ENCODE assay signal across 1 cellular context in the genomic region with DNA sequence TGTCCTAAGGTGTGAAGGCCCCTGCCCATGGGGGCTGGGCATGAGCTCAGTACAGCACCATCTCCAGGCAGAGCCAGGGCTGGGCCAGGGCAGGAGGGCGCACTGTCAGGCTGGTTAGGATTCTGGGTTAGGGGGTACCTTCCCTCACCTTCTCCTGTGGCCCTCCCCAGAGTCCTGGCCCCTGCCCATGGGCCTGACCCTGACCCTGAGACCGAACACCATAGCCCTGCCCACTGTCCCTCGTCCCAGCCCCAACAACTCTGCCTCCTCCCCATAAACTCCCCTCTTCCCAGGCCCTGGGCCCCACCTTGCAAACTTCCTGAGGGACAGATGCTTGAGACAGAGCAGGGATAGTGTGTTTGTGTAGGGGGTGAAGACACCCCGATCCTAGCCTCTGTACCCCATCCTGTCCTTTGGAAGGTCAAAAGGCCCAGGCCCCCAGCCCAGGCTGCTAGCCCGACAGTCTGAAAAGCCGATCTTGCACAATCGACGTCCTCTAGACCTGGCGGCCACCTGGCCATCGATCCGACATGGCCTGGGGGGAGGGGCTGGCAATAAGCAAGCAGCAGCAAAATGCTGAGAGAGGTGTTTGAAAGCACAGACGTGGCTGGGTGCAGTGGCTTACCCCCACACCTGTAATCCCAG.
TF ChIP-seq lines count a peak whose summit lies in the region.

No MANE protein-coding gene starts in this region.

TF ChIP-seq in HepG2, 621 proteins besides CTCF, POLR2A, EP300 and RAD21 (continued from another document and continues in another):
- TF ChIP-seq, protein P1, sequence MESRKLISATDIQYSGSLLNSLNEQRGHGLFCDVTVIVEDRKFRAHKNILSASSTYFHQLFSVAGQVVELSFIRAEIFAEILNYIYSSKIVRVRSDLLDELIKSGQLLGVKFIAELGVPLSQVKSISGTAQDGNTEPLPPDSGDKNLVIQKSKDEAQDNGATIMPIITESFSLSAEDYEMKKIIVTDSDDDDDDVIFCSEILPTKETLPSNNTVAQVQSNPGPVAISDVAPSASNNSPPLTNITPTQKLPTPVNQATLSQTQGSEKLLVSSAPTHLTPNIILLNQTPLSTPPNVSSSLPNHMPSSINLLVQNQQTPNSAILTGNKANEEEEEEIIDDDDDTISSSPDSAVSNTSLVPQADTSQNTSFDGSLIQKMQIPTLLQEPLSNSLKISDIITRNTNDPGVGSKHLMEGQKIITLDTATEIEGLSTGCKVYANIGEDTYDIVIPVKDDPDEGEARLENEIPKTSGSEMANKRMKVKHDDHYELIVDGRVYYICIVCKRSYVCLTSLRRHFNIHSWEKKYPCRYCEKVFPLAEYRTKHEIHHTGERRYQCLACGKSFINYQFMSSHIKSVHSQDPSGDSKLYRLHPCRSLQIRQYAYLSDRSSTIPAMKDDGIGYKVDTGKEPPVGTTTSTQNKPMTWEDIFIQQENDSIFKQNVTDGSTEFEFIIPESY (CRISPR knock-in tag; IDR thresholded peaks at IDR 0.05) = 0 out of 2 replicates have a peak, but pooled peaks have one; percentile 38
- TF ChIP-seq, protein P2, sequence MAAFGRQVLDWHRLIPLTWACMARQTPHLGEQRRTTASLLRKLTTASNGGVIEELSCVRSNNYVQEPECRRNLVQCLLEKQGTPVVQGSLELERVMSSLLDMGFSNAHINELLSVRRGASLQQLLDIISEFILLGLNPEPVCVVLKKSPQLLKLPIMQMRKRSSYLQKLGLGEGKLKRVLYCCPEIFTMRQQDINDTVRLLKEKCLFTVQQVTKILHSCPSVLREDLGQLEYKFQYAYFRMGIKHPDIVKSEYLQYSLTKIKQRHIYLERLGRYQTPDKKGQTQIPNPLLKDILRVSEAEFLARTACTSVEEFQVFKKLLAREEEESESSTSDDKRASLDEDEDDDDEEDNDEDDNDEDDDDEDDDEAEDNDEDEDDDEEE (CRISPR knock-in tag; IDR thresholded peaks at IDR 0.05) = no peak
- TF ChIP-seq MED1 (CRISPR knock-in tag; IDR thresholded peaks at IDR 0.05) (peak; percentile 61), ZNF350 (CRISPR knock-in tag; IDR thresholded peaks at IDR 0.05; ENCODE audit: borderline replicate concordance, low read depth) (no peak), ZNF569 (CRISPR knock-in tag; IDR thresholded peaks at IDR 0.05; ENCODE audit: borderline replicate concordance) (no peak), MTA1 (CRISPR knock-in tag; IDR thresholded peaks at IDR 0.05; ENCODE audit: borderline replicate concordance) (peak; percentile 98), ZNF160 (CRISPR knock-in tag; IDR thresholded peaks at IDR 0.05) (0 out of 2 replicates have a peak, but pooled peaks have one; percentile 31), POGZ (CRISPR knock-in tag; IDR thresholded peaks at IDR 0.05) (no peak), ZNF772 (CRISPR knock-in tag; IDR thresholded peaks at IDR 0.05) (no peak; the same call in 1 of the 2 replicates), ZBTB7B (CRISPR knock-in tag; IDR thresholded peaks at IDR 0.05) (peak; percentile 53; the same call in 1 of the 2 replicates), SMARCC2 (IDR thresholded peaks at IDR 0.05) (no peak), ZSCAN31 (CRISPR knock-in tag; IDR thresholded peaks at IDR 0.05; ENCODE audit: low read depth) (0 out of 2 replicates have a peak, but pooled peaks have one; percentile 24), MXD4 (CRISPR knock-in tag; IDR thresholded peaks at IDR 0.05) (0 out of 2 replicates have a peak, but pooled peaks have one; percentile 20), BRD4 (CRISPR knock-in tag; IDR thresholded peaks at IDR 0.05) (no peak), FOXC1 (CRISPR knock-in tag; IDR thresholded peaks at IDR 0.05; ENCODE audit: borderline replicate concordance) (0 out of 2 replicates have a peak, but pooled peaks have one; percentile 57), SYNCRIP (IDR thresholded peaks at IDR 0.05; ENCODE audit: insufficient read depth, low read depth, low read length) (no peak), ZKSCAN1 (IDR thresholded peaks at IDR 0.05; ENCODE audit: low read length) (no peak), CBFB (CRISPR knock-in tag; IDR thresholded peaks at IDR 0.05) (no peak), HNRNPUL1 (IDR thresholded peaks at IDR 0.05; ENCODE audit: low read depth, low read length) (no peak), RXRB (CRISPR knock-in tag; IDR thresholded peaks at IDR 0.05; ENCODE audit: borderline replicate concordance) (peak; percentile 58; the same call in 1 of the 2 replicates), ASH2L (IDR thresholded peaks at IDR 0.05; ENCODE audit: insufficient read length, low read depth, low read length) (no peak), FOXA3 (CRISPR knock-in tag; IDR thresholded peaks at IDR 0.05) (peak; percentile 53), ZNF672 (CRISPR knock-in tag; IDR thresholded peaks at IDR 0.05) (no peak), TOPORS (CRISPR knock-in tag; IDR thresholded peaks at IDR 0.05) (peak; percentile 67; the same call in 1 of the 2 replicates), NR2F1 (CRISPR knock-in tag; IDR thresholded peaks at IDR 0.05) (0 out of 4 replicates have a peak, but pooled peaks of 1 of the 2 experiments have one; percentile 43), FOXM1 (CRISPR knock-in tag; IDR thresholded peaks at IDR 0.05) (no peak), MYNN (CRISPR knock-in tag; IDR thresholded peaks at IDR 0.05; ENCODE audit: low read depth) (no peak), MAFG (CRISPR knock-in tag; IDR thresholded peaks at IDR 0.05) (no peak), HIVEP1 (CRISPR knock-in tag; IDR thresholded peaks at IDR 0.05) (peak; percentile 13; the same call in 1 of the 2 replicates), HNF4A (CRISPR knock-in tag; IDR thresholded peaks at IDR 0.05) (peak; percentile 75), ZNF101 (CRISPR knock-in tag; IDR thresholded peaks at IDR 0.05; ENCODE audit: borderline replicate concordance, low read depth) (no peak), ZNF441 (CRISPR knock-in tag; IDR thresholded peaks at IDR 0.05; ENCODE audit: borderline replicate concordance) (no peak), KDM3A (CRISPR knock-in tag; IDR thresholded peaks at IDR 0.05; ENCODE audit: low read depth) (0 out of 2 replicates have a peak, but pooled peaks have one; percentile 53), GLI4 (CRISPR knock-in tag; IDR thresholded peaks at IDR 0.05; ENCODE audit: borderline replicate concordance) (no peak), TOE1 (CRISPR knock-in tag; IDR thresholded peaks at IDR 0.05) (no peak), THYN1 (CRISPR knock-in tag; IDR thresholded peaks at IDR 0.05; ENCODE audit: borderline replicate concordance, low read depth) (no peak), HNRNPK (IDR thresholded peaks at IDR 0.05; ENCODE audit: low read depth, low read length, poor library complexity, severe bottlenecking) (no peak)
- TF ChIP-seq, protein P3, sequence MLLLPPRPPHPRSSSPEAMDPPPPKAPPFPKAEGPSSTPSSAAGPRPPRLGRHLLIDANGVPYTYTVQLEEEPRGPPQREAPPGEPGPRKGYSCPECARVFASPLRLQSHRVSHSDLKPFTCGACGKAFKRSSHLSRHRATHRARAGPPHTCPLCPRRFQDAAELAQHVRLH (CRISPR knock-in tag; IDR thresholded peaks at IDR 0.05; ENCODE audit: borderline replicate concordance, low read depth) = no peak
- TF ChIP-seq, protein P4, sequence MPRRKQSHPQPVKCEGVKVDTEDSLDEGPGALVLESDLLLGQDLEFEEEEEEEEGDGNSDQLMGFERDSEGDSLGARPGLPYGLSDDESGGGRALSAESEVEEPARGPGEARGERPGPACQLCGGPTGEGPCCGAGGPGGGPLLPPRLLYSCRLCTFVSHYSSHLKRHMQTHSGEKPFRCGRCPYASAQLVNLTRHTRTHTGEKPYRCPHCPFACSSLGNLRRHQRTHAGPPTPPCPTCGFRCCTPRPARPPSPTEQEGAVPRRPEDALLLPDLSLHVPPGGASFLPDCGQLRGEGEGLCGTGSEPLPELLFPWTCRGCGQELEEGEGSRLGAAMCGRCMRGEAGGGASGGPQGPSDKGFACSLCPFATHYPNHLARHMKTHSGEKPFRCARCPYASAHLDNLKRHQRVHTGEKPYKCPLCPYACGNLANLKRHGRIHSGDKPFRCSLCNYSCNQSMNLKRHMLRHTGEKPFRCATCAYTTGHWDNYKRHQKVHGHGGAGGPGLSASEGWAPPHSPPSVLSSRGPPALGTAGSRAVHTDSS (CRISPR knock-in tag; conservative IDR thresholded peaks at IDR 0.05) = no peak
- TF ChIP-seq, protein P5, sequence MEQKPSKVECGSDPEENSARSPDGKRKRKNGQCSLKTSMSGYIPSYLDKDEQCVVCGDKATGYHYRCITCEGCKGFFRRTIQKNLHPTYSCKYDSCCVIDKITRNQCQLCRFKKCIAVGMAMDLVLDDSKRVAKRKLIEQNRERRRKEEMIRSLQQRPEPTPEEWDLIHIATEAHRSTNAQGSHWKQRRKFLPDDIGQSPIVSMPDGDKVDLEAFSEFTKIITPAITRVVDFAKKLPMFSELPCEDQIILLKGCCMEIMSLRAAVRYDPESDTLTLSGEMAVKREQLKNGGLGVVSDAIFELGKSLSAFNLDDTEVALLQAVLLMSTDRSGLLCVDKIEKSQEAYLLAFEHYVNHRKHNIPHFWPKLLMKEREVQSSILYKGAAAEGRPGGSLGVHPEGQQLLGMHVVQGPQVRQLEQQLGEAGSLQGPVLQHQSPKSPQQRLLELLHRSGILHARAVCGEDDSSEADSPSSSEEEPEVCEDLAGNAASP (CRISPR knock-in tag; IDR thresholded peaks at IDR 0.05; ENCODE audit: borderline replicate concordance) = peak; percentile 29; the same call in 1 of the 2 replicates
- TF ChIP-seq, protein P6, sequence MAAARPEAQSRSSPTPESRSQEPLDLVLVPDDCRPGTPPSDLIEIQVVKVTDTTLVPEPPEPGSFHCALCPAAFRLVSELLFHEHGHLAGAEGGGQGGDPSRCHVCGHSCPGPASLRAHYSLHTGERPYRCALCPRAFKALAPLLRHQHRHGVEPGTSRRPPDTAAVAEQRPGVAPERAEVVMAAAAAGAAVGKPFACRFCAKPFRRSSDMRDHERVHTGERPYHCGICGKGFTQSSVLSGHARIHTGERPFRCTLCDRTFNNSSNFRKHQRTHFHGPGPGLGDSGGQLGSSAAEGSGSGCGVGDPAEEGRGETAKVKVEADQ (CRISPR knock-in tag; IDR thresholded peaks at IDR 0.05; ENCODE audit: borderline replicate concordance) = no peak
- TF ChIP-seq, protein P7, sequence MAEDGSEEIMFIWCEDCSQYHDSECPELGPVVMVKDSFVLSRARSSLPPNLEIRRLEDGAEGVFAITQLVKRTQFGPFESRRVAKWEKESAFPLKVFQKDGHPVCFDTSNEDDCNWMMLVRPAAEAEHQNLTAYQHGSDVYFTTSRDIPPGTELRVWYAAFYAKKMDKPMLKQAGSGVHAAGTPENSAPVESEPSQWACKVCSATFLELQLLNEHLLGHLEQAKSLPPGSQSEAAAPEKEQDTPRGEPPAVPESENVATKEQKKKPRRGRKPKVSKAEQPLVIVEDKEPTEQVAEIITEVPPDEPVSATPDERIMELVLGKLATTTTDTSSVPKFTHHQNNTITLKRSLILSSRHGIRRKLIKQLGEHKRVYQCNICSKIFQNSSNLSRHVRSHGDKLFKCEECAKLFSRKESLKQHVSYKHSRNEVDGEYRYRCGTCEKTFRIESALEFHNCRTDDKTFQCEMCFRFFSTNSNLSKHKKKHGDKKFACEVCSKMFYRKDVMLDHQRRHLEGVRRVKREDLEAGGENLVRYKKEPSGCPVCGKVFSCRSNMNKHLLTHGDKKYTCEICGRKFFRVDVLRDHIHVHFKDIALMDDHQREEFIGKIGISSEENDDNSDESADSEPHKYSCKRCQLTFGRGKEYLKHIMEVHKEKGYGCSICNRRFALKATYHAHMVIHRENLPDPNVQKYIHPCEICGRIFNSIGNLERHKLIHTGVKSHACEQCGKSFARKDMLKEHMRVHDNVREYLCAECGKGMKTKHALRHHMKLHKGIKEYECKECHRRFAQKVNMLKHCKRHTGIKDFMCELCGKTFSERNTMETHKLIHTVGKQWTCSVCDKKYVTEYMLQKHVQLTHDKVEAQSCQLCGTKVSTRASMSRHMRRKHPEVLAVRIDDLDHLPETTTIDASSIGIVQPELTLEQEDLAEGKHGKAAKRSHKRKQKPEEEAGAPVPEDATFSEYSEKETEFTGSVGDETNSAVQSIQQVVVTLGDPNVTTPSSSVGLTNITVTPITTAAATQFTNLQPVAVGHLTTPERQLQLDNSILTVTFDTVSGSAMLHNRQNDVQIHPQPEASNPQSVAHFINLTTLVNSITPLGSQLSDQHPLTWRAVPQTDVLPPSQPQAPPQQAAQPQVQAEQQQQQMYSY (CRISPR knock-in tag; IDR thresholded peaks at IDR 0.05) = no peak
- TF ChIP-seq, protein P8, sequence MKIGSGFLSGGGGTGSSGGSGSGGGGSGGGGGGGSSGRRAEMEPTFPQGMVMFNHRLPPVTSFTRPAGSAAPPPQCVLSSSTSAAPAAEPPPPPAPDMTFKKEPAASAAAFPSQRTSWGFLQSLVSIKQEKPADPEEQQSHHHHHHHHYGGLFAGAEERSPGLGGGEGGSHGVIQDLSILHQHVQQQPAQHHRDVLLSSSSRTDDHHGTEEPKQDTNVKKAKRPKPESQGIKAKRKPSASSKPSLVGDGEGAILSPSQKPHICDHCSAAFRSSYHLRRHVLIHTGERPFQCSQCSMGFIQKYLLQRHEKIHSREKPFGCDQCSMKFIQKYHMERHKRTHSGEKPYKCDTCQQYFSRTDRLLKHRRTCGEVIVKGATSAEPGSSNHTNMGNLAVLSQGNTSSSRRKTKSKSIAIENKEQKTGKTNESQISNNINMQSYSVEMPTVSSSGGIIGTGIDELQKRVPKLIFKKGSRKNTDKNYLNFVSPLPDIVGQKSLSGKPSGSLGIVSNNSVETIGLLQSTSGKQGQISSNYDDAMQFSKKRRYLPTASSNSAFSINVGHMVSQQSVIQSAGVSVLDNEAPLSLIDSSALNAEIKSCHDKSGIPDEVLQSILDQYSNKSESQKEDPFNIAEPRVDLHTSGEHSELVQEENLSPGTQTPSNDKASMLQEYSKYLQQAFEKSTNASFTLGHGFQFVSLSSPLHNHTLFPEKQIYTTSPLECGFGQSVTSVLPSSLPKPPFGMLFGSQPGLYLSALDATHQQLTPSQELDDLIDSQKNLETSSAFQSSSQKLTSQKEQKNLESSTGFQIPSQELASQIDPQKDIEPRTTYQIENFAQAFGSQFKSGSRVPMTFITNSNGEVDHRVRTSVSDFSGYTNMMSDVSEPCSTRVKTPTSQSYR (CRISPR knock-in tag; IDR thresholded peaks at IDR 0.05; ENCODE audit: borderline replicate concordance) = peak; percentile 99
- TF ChIP-seq, protein P9, sequence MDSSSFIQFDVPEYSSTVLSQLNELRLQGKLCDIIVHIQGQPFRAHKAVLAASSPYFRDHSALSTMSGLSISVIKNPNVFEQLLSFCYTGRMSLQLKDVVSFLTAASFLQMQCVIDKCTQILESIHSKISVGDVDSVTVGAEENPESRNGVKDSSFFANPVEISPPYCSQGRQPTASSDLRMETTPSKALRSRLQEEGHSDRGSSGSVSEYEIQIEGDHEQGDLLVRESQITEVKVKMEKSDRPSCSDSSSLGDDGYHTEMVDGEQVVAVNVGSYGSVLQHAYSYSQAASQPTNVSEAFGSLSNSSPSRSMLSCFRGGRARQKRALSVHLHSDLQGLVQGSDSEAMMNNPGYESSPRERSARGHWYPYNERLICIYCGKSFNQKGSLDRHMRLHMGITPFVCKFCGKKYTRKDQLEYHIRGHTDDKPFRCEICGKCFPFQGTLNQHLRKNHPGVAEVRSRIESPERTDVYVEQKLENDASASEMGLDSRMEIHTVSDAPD (CRISPR knock-in tag; IDR thresholded peaks at IDR 0.05) = 0 out of 2 replicates have a peak, but pooled peaks have one; percentile 24
